In genomic region chr20:48841861-48842529, GRCh38 we compare ENCODE assay signal across 14 cellular contexts. TPM values are rescaled to one million over a fixed set of nuclear protein-coding genes. Genes with fewer than 3 reads are reported as not detected.
DNase-seq lines count a peak whose midpoint lies in the region; ATAC-seq, FAIRE-seq and TF ChIP-seq lines count a peak whose summit lies in the region.
"Had no signal": no experiment of that assay in that cellular context is flagged by ENCODE, and none has a peak within 500 bp of the region (broad histone marks: within the 10 kb centered on the region; RNA-seq: fewer than 3 reads in every experiment).

No MANE protein-coding gene starts in this region.

- H3K4me1 ChIP-seq in breast epithelium, result no peaks in the 10 kb centered on the region
- H3K4me1 ChIP-seq in SJSA1 (replicated peaks), result peaks cover 46% of the 10 kb centered on the region
- H3K4me1 ChIP-seq: colonic mucosa had no signal

- peaks cover 17% of the 10 kb centered on the region for H3K4me1 Mint-ChIP-seq in MCF 10A (ENCODE audit: insufficient read depth, unreplicated experiment)
- peaks cover 14% of the 10 kb centered on the region for H3K4me1 Mint-ChIP-seq in activated T-cell treated with anti-CD3 and anti-CD28 coated beads, Interleukin-2, amount 50 U/mL, for 72 hours (ENCODE audit: low read depth)

- H3K27ac Mint-ChIP-seq in MCF 10A (ENCODE audit: low read depth, unreplicated experiment), result no peak overlapping the region
- H3K27ac Mint-ChIP-seq in activated T-cell treated with anti-CD3 and anti-CD28 coated beads, Interleukin-2, amount 50 U/mL, for 72 hours, result no peak overlapping the region

- no TSS peak for BruUV-seq in MCF 10A (replicated peaks; lab: Mats Ljungman, UMichigan)

- no peaks in the 10 kb centered on the region for H3K36me3 Mint-ChIP-seq in MCF 10A (ENCODE audit: insufficient read depth, unreplicated experiment)
- no peaks in the 10 kb centered on the region for H3K36me3 Mint-ChIP-seq in activated T-cell treated with anti-CD3 and anti-CD28 coated beads, Interleukin-2, amount 50 U/mL, for 72 hours (ENCODE audit: insufficient read depth in 2 of 2)

- TF ChIP-seq POLR2A in breast epithelium (IDR thresholded peaks at IDR 0.05), result no peak

- TF ChIP-seq CTCF in MCF 10A (IDR thresholded peaks at IDR 0.05; ENCODE audit: unreplicated experiment), result no peak
- TF ChIP-seq CTCF in breast epithelium (IDR thresholded peaks at IDR 0.05), result no peak
- no peak for TF ChIP-seq CTCF in fibroblast of mammary gland (conservative IDR thresholded peaks at IDR 0.05; ENCODE audit: control insufficient read depth, insufficient read depth, low read depth, low read length)

- CTCF ChIA-PET in MCF 10A (lab: Yijun Ruan, JAX), result interaction anchor here (0.5 to 0.8 kb wide), 4 partner anchors 62 to 185 kb away, joined by 3 to 5 read pairs (median 4); no protein-coding TSS in a partner anchor

- H3K4me3 Mint-ChIP-seq in MCF 10A (ENCODE audit: unreplicated experiment), result no peak overlapping the region
- no peak overlapping the region for H3K4me3 Mint-ChIP-seq in activated T-cell treated with anti-CD3 and anti-CD28 coated beads, Interleukin-2, amount 50 U/mL, for 72 hours

- H3K9me3 ChIP-seq in breast epithelium (no peaks in the 10 kb centered on the region), SJSA1 (replicated peaks) (no peaks in the 10 kb centered on the region)
- H3K9me3 ChIP-seq: colonic mucosa had no signal

- POLR2A ChIA-PET in MCF 10A (lab: Yijun Ruan, JAX), result interaction anchor here (0.9 to 1.5 kb wide), 5 partner anchors 10 to 55 kb away, joined by 3 to 5 read pairs (median 4); no protein-coding TSS in a partner anchor

- H3K36me3 ChIP-seq in breast epithelium (no peaks in the 10 kb centered on the region), SJSA1 (no peaks in the 10 kb centered on the region)
- H3K36me3 ChIP-seq: colonic mucosa had no signal

- H3K27me3 Mint-ChIP-seq in MCF 10A (ENCODE audit: insufficient read depth, unreplicated experiment), result peaks cover 7% of the 10 kb centered on the region
- no peaks in the 10 kb centered on the region for H3K27me3 Mint-ChIP-seq in activated T-cell treated with anti-CD3 and anti-CD28 coated beads, Interleukin-2, amount 50 U/mL, for 72 hours (ENCODE audit: low read depth)

- H3K4me3 ChIP-seq in breast epithelium, result no peak overlapping the region
- no peak overlapping the region for H3K4me3 ChIP-seq in SJSA1
- no peak overlapping the region for H3K4me3 ChIP-seq in fibroblast of mammary gland (ENCODE audit: control insufficient read depth, low read depth, low read length)
- H3K4me3 ChIP-seq: colonic mucosa had no signal

- ATAC-seq in HG02970 (IDR thresholded peaks at IDR 0.05; ENCODE audit: low FRiP score, unreplicated experiment), result no peak
- ATAC-seq in activated T-cell treated with anti-CD3 and anti-CD28 coated beads, Interleukin-2, amount 50 U/mL, for 72 hours (replicated peaks in 1 of 2), result no peak

- H3K27ac ChIP-seq in breast epithelium (no peak overlapping the region), SJSA1 (peak overlapping the region; percentile 80)
- H3K27ac ChIP-seq: colonic mucosa had no signal

- H3K27me3 ChIP-seq in breast epithelium (no peaks in the 10 kb centered on the region), SJSA1 (replicated peaks) (no peaks in the 10 kb centered on the region)
- H3K27me3 ChIP-seq: colonic mucosa had no signal

- intact Hi-C loops in MCF 10A (cut with micrococcal nuclease) (no loop called here), breast epithelium (cut with DNase I; ENCODE audit: low total_unique reads) (no loop called here)

- H3K9me3 Mint-ChIP-seq in MCF 10A (ENCODE audit: unreplicated experiment), result no peaks in the 10 kb centered on the region
- no peaks in the 10 kb centered on the region for H3K9me3 Mint-ChIP-seq in activated T-cell treated with anti-CD3 and anti-CD28 coated beads, Interleukin-2, amount 50 U/mL, for 72 hours

- DNase-seq in MCF 10A (ENCODE audit: unreplicated experiment), result peak; percentile 63
- no peak for DNase-seq in breast epithelium (ENCODE audit: low spot score in 2 of 2)
- peak; percentile 75 to 85 for DNase-seq in SJSA1 (ENCODE audit: low read depth in 1 of 2, low spot score in 2 of 2)
- DNase-seq in fibroblast of mammary gland (ENCODE audit: low read depth), result peak; percentile 87
- peak; percentile 89 for DNase-seq in urothelium cell line (ENCODE audit: low spot score)
- no peak for DNase-seq in NCI-H345 (lab: John Stamatoyannopoulos, UW)
- DNase-seq in activated T-cell treated with anti-CD3 and anti-CD28 coated beads, Interleukin-2, amount 50 U/mL, for 72 hours, result no peak
- DNase-seq: 8988T; activated CD4-positive, CD25-positive, alpha-beta regulatory T cell; colonic mucosa; hypothalamus; NCI-H1930; RPMI8226 had no signal

- no peak for FAIRE-seq in urothelium cell line (lab: Jason Lieb, UNC)

RNA-seq across cellular contexts. Expression of gene PREX1, which starts 14.2 kb away (rescaled TPM):
- 0.05 TPM in 1 of 2 replicates, not detected in the other for total RNA-seq in MCF 10A (2022)
- 10 to 100 TPM; 53.1 to 84.2 (median 65.1) TPM for total RNA-seq in breast epithelium
- total RNA-seq in SJSA1 (2014; rRNA removed; shearing (Covaris generic)), result 27.5 and 34.3 TPM in 2 replicates
- total RNA-seq in activated T-cell treated with anti-CD3 and anti-CD28 coated beads, Interleukin-2, amount 50 U/mL, for 72 hours, result 100 to 1,000 TPM in 1 of 2 donors, 10 to 100 TPM in 1; 85.6 to 112 TPM

Comparison
In these comparisons a context has a peak if more than half of its experiments do, and no peak if none do; other contexts are left out.
1. DNase-seq: peak in MCF 10A (single experiment), SJSA1 (2 of 2), fibroblast of mammary gland (single experiment) and urothelium cell line (single experiment); none in breast epithelium (0 of 2), NCI-H345 (single experiment) and activated T-cell treated with anti-CD3 and anti-CD28 coated beads, Interleukin-2, amount 50 U/mL, for 72 hours (0 of 2).
2. RNA of gene PREX1, which starts 14.2 kb away (total RNA-seq): 85.6 to 112 TPM in activated T-cell treated with anti-CD3 and anti-CD28 coated beads, Interleukin-2, amount 50 U/mL, for 72 hours, 53.1 to 84.2 TPM in breast epithelium and 27.5 to 34.3 TPM in SJSA1; 0.05 TPM in MCF 10A; every median in the first group is over 10 times any median in the second.